18 cellular contexts compared by ENCODE assay signal in the genomic region with DNA sequence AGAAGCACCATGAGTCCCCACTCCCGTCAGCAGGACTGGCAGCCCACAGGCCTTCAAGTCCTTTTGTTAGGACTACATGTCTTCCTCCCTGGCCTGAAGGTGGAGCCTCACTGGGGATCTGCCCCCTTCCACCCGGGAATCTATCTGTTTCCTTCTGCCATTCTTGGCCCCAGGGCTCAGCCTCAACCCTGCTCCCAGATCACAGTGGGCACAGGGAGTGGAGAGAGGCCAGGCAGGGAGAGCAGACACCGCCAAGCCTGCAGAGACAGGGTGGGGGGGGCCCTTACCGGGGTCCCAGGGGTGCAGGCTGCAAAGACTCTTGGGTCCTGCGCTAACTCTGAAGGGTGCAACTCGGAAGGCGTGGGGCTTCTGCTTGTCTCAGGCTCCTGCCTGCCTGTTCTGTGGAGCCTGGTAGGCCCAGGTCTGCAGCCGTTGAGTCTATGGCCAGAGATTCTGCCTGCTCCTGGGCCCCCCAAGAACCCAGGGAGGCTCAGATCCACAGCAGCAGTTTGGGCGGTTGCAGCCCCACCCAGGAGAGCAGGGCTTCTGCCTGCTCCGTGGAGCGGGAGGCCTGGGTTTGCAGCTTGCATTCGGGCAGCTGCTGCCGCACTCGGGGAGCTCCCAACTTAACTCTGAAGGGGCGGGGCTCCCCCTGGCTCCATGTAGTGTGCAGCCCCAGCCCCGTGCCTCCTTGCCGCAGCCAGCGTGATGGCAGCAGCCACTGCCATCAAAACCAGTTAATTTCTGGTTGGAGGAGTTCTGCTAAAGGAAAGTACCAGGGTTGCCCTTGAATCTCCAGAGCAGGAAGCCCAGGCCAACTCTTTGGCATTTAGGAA. TPM values are rescaled to one million over a fixed set of nuclear protein-coding genes. Genes with fewer than 3 reads are reported as not detected.
"Had no signal": no experiment of that assay in that cellular context is flagged by ENCODE, and none has a peak within 500 bp of the region (broad histone marks: within the 10 kb centered on the region; RNA-seq: fewer than 3 reads in every experiment).

No MANE protein-coding gene starts in this region.

- H3K27ac Mint-ChIP-seq: naive thymus-derived CD4-positive, alpha-beta T cell; stimulated activated naive CD8-positive, alpha-beta T cell treated with anti-CD3 and anti-CD28 coated beads, Interleukin-15, Interleukin-2, amounts not matched to agents 100 ng/mL and 50 ng/mL, for 24 hours had no signal

- H3K4me1 Mint-ChIP-seq: central memory CD8-positive, alpha-beta T cell; naive thymus-derived CD4-positive, alpha-beta T cell; nephron progenitor cell had no signal

- H3K9me3 Mint-ChIP-seq: central memory CD8-positive, alpha-beta T cell; naive thymus-derived CD4-positive, alpha-beta T cell; nephron progenitor cell; stimulated activated naive CD8-positive, alpha-beta T cell treated with anti-CD3 and anti-CD28 coated beads, Interleukin-15, Interleukin-2, amounts not matched to agents 100 ng/mL and 50 ng/mL, for 24 hours had no signal

- H3K4me3 ChIP-seq: lung, right atrium auricular region, sigmoid colon, skin epidermis, transverse colon had no signal

- H3K27me3 Mint-ChIP-seq: central memory CD8-positive, alpha-beta T cell; stimulated activated naive CD8-positive, alpha-beta T cell treated with anti-CD3 and anti-CD28 coated beads, Interleukin-15, Interleukin-2, amounts not matched to agents 100 ng/mL and 50 ng/mL, for 24 hours had no signal

- H3K9me3 ChIP-seq: right atrium auricular region, sigmoid colon, testis, transverse colon had no signal

- H3K36me3 Mint-ChIP-seq: naive thymus-derived CD4-positive, alpha-beta T cell had no signal

- H3K27ac ChIP-seq: foreskin keratinocyte, right atrium auricular region, sigmoid colon, skin epidermis, testis, transverse colon had no signal

- H3K27me3 ChIP-seq: foreskin keratinocyte, right atrium auricular region, sigmoid colon, testis, transverse colon had no signal

- H3K4me1 ChIP-seq: foreskin keratinocyte, right atrium auricular region, sigmoid colon, testis, transverse colon had no signal

- H3K36me3 ChIP-seq: right atrium auricular region, sigmoid colon, transverse colon had no signal

- H3K4me3 Mint-ChIP-seq: central memory CD8-positive, alpha-beta T cell; naive thymus-derived CD4-positive, alpha-beta T cell; nephron progenitor cell; stimulated activated naive CD8-positive, alpha-beta T cell treated with anti-CD3 and anti-CD28 coated beads, Interleukin-15, Interleukin-2, amounts not matched to agents 100 ng/mL and 50 ng/mL, for 24 hours had no signal

- ATAC-seq: foreskin keratinocyte; left colon; left ventricle myocardium superior; naive thymus-derived CD4-positive, alpha-beta T cell had no signal

- DNase-seq: dermis blood vessel endothelial cell; erythroblast; foreskin keratinocyte; left colon; left ventricle myocardium superior; mesendoderm; naive thymus-derived CD4-positive, alpha-beta T cell; nephron progenitor cell; posterior cingulate gyrus; sigmoid colon; testis; transverse colon had no signal

RNA-seq across cellular contexts. Expression of a gene that starts 21.7 kb away (rescaled TPM):
- total RNA-seq: endothelial cell of umbilical vein had no signal
